26 cellular contexts compared by ENCODE assay signal in genomic region chr19:38908854-38909253, GRCh38. TPM values are rescaled to one million over a fixed set of nuclear protein-coding genes. Genes with fewer than 3 reads are reported as not detected.
DNase-seq lines count a peak whose midpoint lies in the region; ATAC-seq, FAIRE-seq and TF ChIP-seq lines count a peak whose summit lies in the region.
"Had no signal": no experiment of that assay in that cellular context is flagged by ENCODE, and none has a peak within 500 bp of the region (broad histone marks: within the 10 kb centered on the region; RNA-seq: fewer than 3 reads in every experiment).

No MANE protein-coding gene starts in this region.

- RAD21 ChIA-PET in GM12878 (lab: Charles Lee; ENCODE audit: unreplicated experiment), result no interaction called here

- CTCF ChIA-PET in GM12878 (lab: Yijun Ruan, JAX), result interaction anchor here (0.6 to 0.7 kb wide), 2 partner anchors 8 to 74 kb away, joined by 3 to 5 read pairs; no protein-coding TSS in a partner anchor

- no peaks in the 10 kb centered on the region for H3K9me3 ChIP-seq in GM12878 (replicated peaks; ENCODE audit: control insufficient read depth, insufficient read depth, low read length)
- H3K9me3 ChIP-seq: Peyer's patch, SJSA1, tibial artery had no signal

- TF ChIP-seq CTCF in GM12878 (IDR thresholded peaks at IDR 0.05 in 2 of 3, conservative IDR thresholded peaks at IDR 0.05 in 1 of 3; ENCODE audit: control insufficient read depth in 2 of 3, extremely low read depth in 1 of 3, insufficient read depth in 1 of 3, low read depth in 3 of 3, low read length in 3 of 3), result no peak

- no peak for TF ChIP-seq EP300 in GM12878 (IDR thresholded peaks at IDR 0.05; ENCODE audit: borderline replicate concordance in 1 of 2, control insufficient read depth in 1 of 2, low read depth in 2 of 2, low read length in 2 of 2)

- H3K4me1 Mint-ChIP-seq in stimulated activated naive CD8-positive, alpha-beta T cell treated with anti-CD3 and anti-CD28 coated beads, Interleukin-15, amount 100 ng/mL, for 72 hours, result peaks cover 42% of the 10 kb centered on the region
- peaks cover 31% of the 10 kb centered on the region for H3K4me1 Mint-ChIP-seq in stimulated activated effector memory CD8-positive, alpha-beta T cell treated with anti-CD3 and anti-CD28 coated beads, Interleukin-12 subunit alpha, Interleukin-12 subunit beta, amount 100 ng/mL, for 72 hours

- no peaks in the 10 kb centered on the region for H3K4me1 ChIP-seq in GM12878 (ENCODE audit: control insufficient read depth, insufficient read depth, low read length)
- H3K4me1 ChIP-seq: SJSA1, tibial artery had no signal

- TF ChIP-seq POLR2A in GM12878 (IDR thresholded peaks at IDR 0.05; ENCODE audit: low read depth, low read length), result peak; percentile 50

- in situ Hi-C loops in GM12878 (cut with MboI), result no loop called here

- no peaks in the 10 kb centered on the region for H4K20me1 ChIP-seq in GM12878 (ENCODE audit: control insufficient read depth, insufficient read depth)

- H3K36me3 Mint-ChIP-seq in stimulated activated effector memory CD8-positive, alpha-beta T cell treated with anti-CD3 and anti-CD28 coated beads, Interleukin-12 subunit alpha, Interleukin-12 subunit beta, amount 100 ng/mL, for 72 hours, result peaks cover 60% of the 10 kb centered on the region

- H3K9ac ChIP-seq in GM12878 (ENCODE audit: control insufficient read depth, insufficient read depth, low read length), result no peak overlapping the region

- H3K79me2 ChIP-seq in GM12878 (ENCODE audit: control insufficient read depth, insufficient read depth, low read length), result no peaks in the 10 kb centered on the region

- no TSS peak for BruUV-seq in GM12878 (replicated peaks; lab: Mats Ljungman, UMichigan)

- POLR2A ChIA-PET in GM12878 (lab: Charles Lee), result no interaction called here

- H2AFZ ChIP-seq in GM12878 (ENCODE audit: control insufficient read depth, low read depth, low read length), result no peak overlapping the region

- H3K9me3 Mint-ChIP-seq in stimulated activated naive CD8-positive, alpha-beta T cell treated with anti-CD3 and anti-CD28 coated beads, Interleukin-15, amount 100 ng/mL, for 72 hours, result no peaks in the 10 kb centered on the region
- no peaks in the 10 kb centered on the region for H3K9me3 Mint-ChIP-seq in stimulated activated effector memory CD8-positive, alpha-beta T cell treated with anti-CD3 and anti-CD28 coated beads, Interleukin-12 subunit alpha, Interleukin-12 subunit beta, amount 100 ng/mL, for 72 hours
- H3K9me3 Mint-ChIP-seq: CD4-positive, alpha-beta memory T cell; dendritic cell treated with granulocyte-macrophage colony-stimulating factor and Interleukin-4, amounts not matched to agents 40 ng/mL and 50 ng/mL, for 4 days had no signal

- ATAC-seq in stimulated activated naive CD8-positive, alpha-beta T cell treated with anti-CD3 and anti-CD28 coated beads, Interleukin-15, amount 100 ng/mL, for 72 hours, result peak; percentile 22
- ATAC-seq in stimulated activated naive CD8-positive, alpha-beta T cell treated with anti-CD3 and anti-CD28 coated beads, Interleukin-15, Interleukin-2, amounts not matched to agents 100 U/mL and 50 U/mL, for 24 hours, result no peak
- ATAC-seq in GM12878 (no peak), GM19023 (IDR thresholded peaks at IDR 0.05; ENCODE audit: unreplicated experiment) (no peak)
- ATAC-seq in stimulated activated effector memory CD8-positive, alpha-beta T cell treated with anti-CD3 and anti-CD28 coated beads, Interleukin-12 subunit alpha, Interleukin-12 subunit beta, amount 100 ng/mL, for 72 hours, result no peak

- no peak overlapping the region for H3K4me3 ChIP-seq in GM12878
- H3K4me3 ChIP-seq: Peyer's patch, SJSA1, tibial artery had no signal

- peaks cover 7 to 12% of the 10 kb centered on the region in 2 experiments for H3K36me3 ChIP-seq in GM12878 (ENCODE audit: control insufficient read depth in 2 of 2, insufficient read depth in 2 of 2, low read length in 1 of 2)

- FAIRE-seq in GM12878 (lab: Jason Lieb, UNC), result no peak

- H3K27me3 Mint-ChIP-seq in stimulated activated naive CD8-positive, alpha-beta T cell treated with anti-CD3 and anti-CD28 coated beads, Interleukin-15, amount 100 ng/mL, for 72 hours, result no peaks in the 10 kb centered on the region
- H3K27me3 Mint-ChIP-seq: CD4-positive, alpha-beta memory T cell; dendritic cell treated with granulocyte-macrophage colony-stimulating factor and Interleukin-4, amounts not matched to agents 40 ng/mL and 50 ng/mL, for 4 days had no signal

- no peak for TF ChIP-seq RAD21 in GM12878 (IDR thresholded peaks at IDR 0.05; ENCODE audit: insufficient read depth, low read depth, low read length)

- H3K27ac ChIP-seq in GM12878 (ENCODE audit: control insufficient read depth, insufficient read depth), result no peak overlapping the region
- H3K27ac ChIP-seq: Peyer's patch, SJSA1, tibial artery had no signal

- WGBS in GM12878 (ENCODE audit: insufficient coverage, insufficient replicate concordance, low lambda C conversion rate, missing lambda C conversion rate), result 86% methylated on average over 8 of the region's 8 CpGs

- H3K27me3 ChIP-seq in GM12878 (replicated peaks in 1 of 2; ENCODE audit: control insufficient read depth in 2 of 2, insufficient read depth in 2 of 2, low read length in 1 of 2), result no peaks in the 10 kb centered on the region
- H3K27me3 ChIP-seq: Peyer's patch, SJSA1 had no signal

- H3K4me2 ChIP-seq in GM12878 (ENCODE audit: control insufficient read depth, insufficient read depth), result no peak overlapping the region

- DNase-seq in stimulated activated naive CD8-positive, alpha-beta T cell treated with anti-CD3 and anti-CD28 coated beads, Interleukin-15, amount 100 ng/mL, for 72 hours, result no peak
- DNase-seq in stimulated activated naive CD8-positive, alpha-beta T cell treated with anti-CD3 and anti-CD28 coated beads, Interleukin-15, Interleukin-2, amounts not matched to agents 100 U/mL and 50 U/mL, for 24 hours, result no peak
- DNase-seq in GM12878 (ENCODE audit: low read depth, low spot score) (no peak), H4 (ENCODE audit: low spot score) (no peak)
- no peak for DNase-seq in stimulated activated effector memory CD8-positive, alpha-beta T cell treated with anti-CD3 and anti-CD28 coated beads, Interleukin-12 subunit alpha, Interleukin-12 subunit beta, amount 100 ng/mL, for 72 hours (ENCODE audit: low spot score in 2 of 2)
- DNase-seq: activated CD4-positive, alpha-beta T cell treated with anti-CD3 and anti-CD28 coated beads, Interleukin-2, amount 50 U/mL, for 1 hour; activated naive CD4-positive, alpha-beta T cell treated with Interleukin-2 at 50 U/mL for 16 hours; aorta; CD4-positive, alpha-beta memory T cell; glutamatergic neuron; Kasumi-1; NCI-H1694; NCI-H2171; NCI-H524; occipital lobe; Peyer's patch; retina; stimulated activated CD4-positive, alpha-beta T cell treated with anti-CD3 and anti-CD28 coated beads, Interleukin-4, amount 100 ng/mL, for 1 hour; stimulated activated naive CD4-positive, alpha-beta T cell treated with Interleukin-2 at 50 U/mL for 16 hours; tibial artery had no signal

- intact Hi-C loops in GM12878 (cut with micrococcal nuclease; ENCODE audit: unreplicated experiment), result no loop called here

- SMC1A ChIA-PET in GM12878 (lab: Charles Lee; ENCODE audit: uncharacterized antibody, unreplicated experiment), result no interaction called here

- peak overlapping the region in 1 of 2 donors; percentile 88 for H3K27ac Mint-ChIP-seq in stimulated activated naive CD8-positive, alpha-beta T cell treated with anti-CD3 and anti-CD28 coated beads, Interleukin-15, amount 100 ng/mL, for 72 hours
- H3K27ac Mint-ChIP-seq in stimulated activated effector memory CD8-positive, alpha-beta T cell treated with anti-CD3 and anti-CD28 coated beads, Interleukin-12 subunit alpha, Interleukin-12 subunit beta, amount 100 ng/mL, for 72 hours, result peak overlapping the region; percentile 81
- H3K27ac Mint-ChIP-seq: dendritic cell treated with granulocyte-macrophage colony-stimulating factor and Interleukin-4, amounts not matched to agents 40 ng/mL and 50 ng/mL, for 4 days had no signal

- H3K4me3 Mint-ChIP-seq in stimulated activated naive CD8-positive, alpha-beta T cell treated with anti-CD3 and anti-CD28 coated beads, Interleukin-15, amount 100 ng/mL, for 72 hours, result peak overlapping the region in 1 of 2 donors; percentile 10
- no peak overlapping the region for H3K4me3 Mint-ChIP-seq in stimulated activated effector memory CD8-positive, alpha-beta T cell treated with anti-CD3 and anti-CD28 coated beads, Interleukin-12 subunit alpha, Interleukin-12 subunit beta, amount 100 ng/mL, for 72 hours
- H3K4me3 Mint-ChIP-seq: CD4-positive, alpha-beta memory T cell; dendritic cell treated with granulocyte-macrophage colony-stimulating factor and Interleukin-4, amounts not matched to agents 40 ng/mL and 50 ng/mL, for 4 days had no signal

RNA-seq across cellular contexts. Expression of gene CCER2, which starts 3.1 kb away (rescaled TPM):
- total RNA-seq in GM12878 (2013; cell fraction: nucleolus; rRNA removed), result 1.2 TPM in 1 of 2 replicates, not detected in the other
- 0.28 and 0.33 TPM in 2 replicates for total RNA-seq in GM12878 (2014; rRNA removed)
- total RNA-seq in GM12878 (2014; rRNA removed; fragmentation: Illumina TruSeq; extraction: Trizol), result 0.27 and 0.37 TPM in 2 replicates
- 0.21 and 0.56 TPM in 2 replicates for total RNA-seq in GM12878 (2021)
- polyA plus RNA-seq in GM12878 (2011; ENCODE audit: low read depth), result 0.39 TPM
- polyA plus RNA-seq in GM12878 (2011; rRNA removed), result 0.13 and 0.23 TPM in 2 replicates
- 0.25 and 0.50 TPM in 2 replicates for polyA plus RNA-seq in GM12878 (2011; cell fraction: cytosol; rRNA removed)
- 2.4 and 3.5 TPM in 2 replicates for polyA plus RNA-seq in GM12878 (2011; cell fraction: nucleus; rRNA removed)
- polyA plus RNA-seq in GM12878 (2012), result 0.53 and 1.3 TPM in 2 replicates
- 0.62 TPM in 1 of 2 replicates, not detected in the other for polyA plus RNA-seq in GM12878 (2014; fragmentation: Illumina TruSeq; extraction: Trizol)
- polyA plus RNA-seq in GM12878 (2014; fragmentation: Nextera tagmentation; extraction: Ambion mirVana), result under 1 TPM; 0.26 TPM
- 0.55 and 1.4 TPM in 2 replicates for polyA plus RNA-seq in GM12878 (2014; rRNA removed)
- under 1 TPM; 0.19 to 0.59 TPM for polyA plus RNA-seq in GM12878 (2016; fragmentation: Nextera tagmentation; extraction: Ambion mirVana)
- not detected in 2 replicates for polyA minus RNA-seq in GM12878 (2011; rRNA and poly(A)+ RNA removed)
- not detected in 2 replicates for polyA minus RNA-seq in GM12878 (2011; cell fraction: cytosol; rRNA and poly(A)+ RNA removed)
- not detected in 2 replicates for polyA minus RNA-seq in GM12878 (2011; cell fraction: nucleus; rRNA and poly(A)+ RNA removed)
- not detected in 2 replicates for total RNA-seq in H4 (2014; rRNA removed; shearing (Covaris generic))
- total RNA-seq: aorta, cardiac septum, HT-29, lung microvascular endothelial cell, SJSA1 had no signal
- polyA plus RNA-seq: CD4-positive, alpha-beta memory T cell had no signal

RNA-seq across cellular contexts. Expression of gene NFKBIB, which starts 9.1 kb away (rescaled TPM):
- total RNA-seq in GM12878 (2013; cell fraction: nucleolus; rRNA removed), result 5.3 and 5.4 TPM in 2 replicates
- 45.0 and 52.2 TPM in 2 replicates for total RNA-seq in GM12878 (2014; rRNA removed)
- 11.0 and 11.7 TPM in 2 replicates for total RNA-seq in GM12878 (2014; rRNA removed; fragmentation: Illumina TruSeq; extraction: Trizol)
- 47.6 and 54.6 TPM in 2 replicates for total RNA-seq in GM12878 (2021)
- 7.9 TPM for polyA plus RNA-seq in GM12878 (2011; ENCODE audit: low read depth)
- polyA plus RNA-seq in GM12878 (2011; rRNA removed), result 12.4 and 25.7 TPM in 2 replicates
- 39.6 and 60.6 TPM in 2 replicates for polyA plus RNA-seq in GM12878 (2011; cell fraction: cytosol; rRNA removed)
- 19.5 and 32.3 TPM in 2 replicates for polyA plus RNA-seq in GM12878 (2011; cell fraction: nucleus; rRNA removed)
- polyA plus RNA-seq in GM12878 (2012), result 25.0 and 28.6 TPM in 2 replicates
- polyA plus RNA-seq in GM12878 (2014; fragmentation: Illumina TruSeq; extraction: Trizol), result 3.7 and 8.6 TPM in 2 replicates
- 1 to 10 TPM; 1.2 to 4.3 TPM for polyA plus RNA-seq in GM12878 (2014; fragmentation: Nextera tagmentation; extraction: Ambion mirVana)
- polyA plus RNA-seq in GM12878 (2014; rRNA removed), result 60.9 and 74.0 TPM in 2 replicates
- polyA plus RNA-seq in GM12878 (2016; fragmentation: Nextera tagmentation; extraction: Ambion mirVana), result 10 to 100 TPM; 36.3 to 43.5 TPM
- 4.7 and 10.3 TPM in 2 replicates for polyA minus RNA-seq in GM12878 (2011; rRNA and poly(A)+ RNA removed)
- polyA minus RNA-seq in GM12878 (2011; cell fraction: cytosol; rRNA and poly(A)+ RNA removed), result 7.4 and 8.5 TPM in 2 replicates
- polyA minus RNA-seq in GM12878 (2011; cell fraction: nucleus; rRNA and poly(A)+ RNA removed), result 2.5 and 3.3 TPM in 2 replicates
- 19.2 and 19.6 TPM in 2 replicates for total RNA-seq in H4 (2014; rRNA removed; shearing (Covaris generic))

RNA-seq across cellular contexts. Expression of gene SIRT2, which starts 9.4 kb away (rescaled TPM):
- total RNA-seq in GM12878 (2013; cell fraction: nucleolus; rRNA removed), result 29.3 and 37.0 TPM in 2 replicates
- total RNA-seq in GM12878 (2014; rRNA removed) (27.6 and 29.5 TPM in 2 replicates), GM12878 (2014; rRNA removed; fragmentation: Illumina TruSeq; extraction: Trizol) (14.6 and 15.9 TPM in 2 replicates), GM12878 (2021) (22.4 and 22.9 TPM in 2 replicates)
- 12.6 TPM for polyA plus RNA-seq in GM12878 (2011; ENCODE audit: low read depth)
- polyA plus RNA-seq in GM12878 (2011; rRNA removed) (16.5 and 38.7 TPM in 2 replicates), GM12878 (2014; fragmentation: Illumina TruSeq; extraction: Trizol) (16.3 and 25.4 TPM in 2 replicates), GM12878 (2014; fragmentation: Nextera tagmentation; extraction: Ambion mirVana) (1 to 10 TPM; 1.4 to 5.1 TPM), GM12878 (2014; rRNA removed) (21.4 and 25.5 TPM in 2 replicates), GM12878 (2016; fragmentation: Nextera tagmentation; extraction: Ambion mirVana) (10 to 100 TPM; 25.6 to 27.5 TPM)
- 38.0 and 39.8 TPM in 2 replicates for polyA plus RNA-seq in GM12878 (2011; cell fraction: cytosol; rRNA removed)
- 63.6 and 64.7 TPM in 2 replicates for polyA plus RNA-seq in GM12878 (2011; cell fraction: nucleus; rRNA removed)
- 24.6 and 26.6 TPM in 2 replicates for polyA plus RNA-seq in GM12878 (2012)
- polyA minus RNA-seq in GM12878 (2011; rRNA and poly(A)+ RNA removed), result 19.3 and 27.0 TPM in 2 replicates
- 7.1 and 10.3 TPM in 2 replicates for polyA minus RNA-seq in GM12878 (2011; cell fraction: cytosol; rRNA and poly(A)+ RNA removed)
- polyA minus RNA-seq in GM12878 (2011; cell fraction: nucleus; rRNA and poly(A)+ RNA removed), result 14.6 and 19.6 TPM in 2 replicates
- 64.6 and 74.6 TPM in 2 replicates for total RNA-seq in H4 (2014; rRNA removed; shearing (Covaris generic))

RNA-seq across cellular contexts. Expression of gene SARS2, which starts 21.7 kb away (rescaled TPM):
- 36.5 and 40.6 TPM in 2 replicates for total RNA-seq in GM12878 (2013; cell fraction: nucleolus; rRNA removed)
- total RNA-seq in GM12878 (2014; rRNA removed) (33.7 and 34.1 TPM in 2 replicates), GM12878 (2014; rRNA removed; fragmentation: Illumina TruSeq; extraction: Trizol) (18.5 and 21.4 TPM in 2 replicates), GM12878 (2021) (35.9 and 38.2 TPM in 2 replicates)
- polyA plus RNA-seq in GM12878 (2011; ENCODE audit: low read depth), result 15.0 TPM
- polyA plus RNA-seq in GM12878 (2011; rRNA removed) (9.1 and 20.9 TPM in 2 replicates), GM12878 (2014; fragmentation: Illumina TruSeq; extraction: Trizol) (7.3 and 19.0 TPM in 2 replicates), GM12878 (2014; fragmentation: Nextera tagmentation; extraction: Ambion mirVana) (1 to 10 TPM; 2.6 to 7.8 TPM), GM12878 (2014; rRNA removed) (50.3 and 77.8 TPM in 2 replicates), GM12878 (2016; fragmentation: Nextera tagmentation; extraction: Ambion mirVana) (10 to 100 TPM; 35.8 to 42.7 TPM)
- polyA plus RNA-seq in GM12878 (2011; cell fraction: cytosol; rRNA removed), result 24.2 and 40.9 TPM in 2 replicates
- 148 and 173 TPM in 2 replicates for polyA plus RNA-seq in GM12878 (2011; cell fraction: nucleus; rRNA removed)
- polyA plus RNA-seq in GM12878 (2012), result 23.8 and 28.3 TPM in 2 replicates
- polyA minus RNA-seq in GM12878 (2011; rRNA and poly(A)+ RNA removed), result 11.6 and 33.9 TPM in 2 replicates
- 16.7 and 21.9 TPM in 2 replicates for polyA minus RNA-seq in GM12878 (2011; cell fraction: cytosol; rRNA and poly(A)+ RNA removed)
- 18.9 and 29.1 TPM in 2 replicates for polyA minus RNA-seq in GM12878 (2011; cell fraction: nucleus; rRNA and poly(A)+ RNA removed)
- total RNA-seq in H4 (2014; rRNA removed; shearing (Covaris generic)), result 31.7 and 41.8 TPM in 2 replicates

RNA-seq across cellular contexts. Expression of gene MRPS12, which starts 21.9 kb away (rescaled TPM):
- 21.5 and 25.4 TPM in 2 replicates for total RNA-seq in GM12878 (2013; cell fraction: nucleolus; rRNA removed)
- 120 and 149 TPM in 2 replicates for total RNA-seq in GM12878 (2014; rRNA removed)
- total RNA-seq in GM12878 (2014; rRNA removed; fragmentation: Illumina TruSeq; extraction: Trizol), result 38.1 and 41.8 TPM in 2 replicates
- 101 and 112 TPM in 2 replicates for total RNA-seq in GM12878 (2021)
- 21.9 TPM for polyA plus RNA-seq in GM12878 (2011; ENCODE audit: low read depth)
- polyA plus RNA-seq in GM12878 (2011; rRNA removed), result 19.4 and 42.6 TPM in 2 replicates
- polyA plus RNA-seq in GM12878 (2011; cell fraction: cytosol; rRNA removed), result 83.1 and 137 TPM in 2 replicates
- polyA plus RNA-seq in GM12878 (2011; cell fraction: nucleus; rRNA removed), result 78.3 and 81.7 TPM in 2 replicates
- 53.3 and 53.6 TPM in 2 replicates for polyA plus RNA-seq in GM12878 (2012)
- polyA plus RNA-seq in GM12878 (2014; fragmentation: Illumina TruSeq; extraction: Trizol), result 6.0 and 22.8 TPM in 2 replicates
- 10 to 100 TPM in 1 of 2 experiments, 1 to 10 TPM in 1; 7.3 to 39.6 TPM for polyA plus RNA-seq in GM12878 (2014; fragmentation: Nextera tagmentation; extraction: Ambion mirVana)
- 148 and 171 TPM in 2 replicates for polyA plus RNA-seq in GM12878 (2014; rRNA removed)
- 100 to 1,000 TPM; 178 to 205 TPM for polyA plus RNA-seq in GM12878 (2016; fragmentation: Nextera tagmentation; extraction: Ambion mirVana)
- 22.2 and 47.5 TPM in 2 replicates for polyA minus RNA-seq in GM12878 (2011; rRNA and poly(A)+ RNA removed)
- 24.0 and 27.7 TPM in 2 replicates for polyA minus RNA-seq in GM12878 (2011; cell fraction: cytosol; rRNA and poly(A)+ RNA removed)
- 21.3 and 34.3 TPM in 2 replicates for polyA minus RNA-seq in GM12878 (2011; cell fraction: nucleus; rRNA and poly(A)+ RNA removed)
- total RNA-seq in H4 (2014; rRNA removed; shearing (Covaris generic)), result 117 and 120 TPM in 2 replicates
